ENCODE assay signal across 9 cellular contexts in the genomic region with DNA sequence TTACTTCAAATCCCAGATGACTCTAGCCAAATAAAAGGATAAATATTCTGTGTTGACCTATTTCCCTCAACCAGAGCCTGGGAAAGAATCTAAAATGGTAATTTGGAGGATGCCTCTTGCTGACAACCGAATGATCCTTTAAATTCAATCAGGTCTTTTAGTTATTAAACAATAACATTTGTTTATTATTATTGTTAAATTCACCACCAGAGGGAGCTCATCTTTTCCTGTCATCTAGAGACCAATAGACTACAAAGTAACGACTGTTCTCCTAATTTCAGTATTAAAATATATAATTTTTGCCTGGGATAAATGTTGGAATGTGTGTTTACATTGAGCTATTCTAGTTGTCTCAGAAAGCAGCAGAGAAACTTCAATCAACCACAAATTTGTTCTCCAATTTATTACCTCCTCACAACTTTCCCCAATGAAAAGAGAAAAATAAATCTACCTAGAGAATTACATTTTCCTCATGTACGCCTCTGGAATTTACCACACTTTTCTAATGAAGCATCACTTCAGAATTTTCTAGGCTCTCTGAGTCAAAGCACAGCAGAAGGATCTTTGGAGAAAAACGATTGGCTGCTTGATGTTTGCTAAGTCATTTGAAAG.
A peak's percentile ranks its signal among the peaks of the same experiment; 100 is the strongest.
DNase-seq lines count a peak whose midpoint lies in the region; ATAC-seq and TF ChIP-seq lines count a peak whose summit lies in the region.
"Had no signal": no experiment of that assay in that cellular context is flagged by ENCODE, and none has a peak within 500 bp of the region (broad histone marks: within the 10 kb centered on the region; RNA-seq: fewer than 3 reads in every experiment).

No MANE protein-coding gene starts in this region.

- H3K4me1 Mint-ChIP-seq in activated naive CD8-positive, alpha-beta T cell treated with anti-CD3 and anti-CD28 coated beads, Interleukin-2, amount 50 U/mL, for 24 hours, result no peaks in the 10 kb centered on the region

- no peak overlapping the region for H3K4me3 Mint-ChIP-seq in activated naive CD8-positive, alpha-beta T cell treated with anti-CD3 and anti-CD28 coated beads, Interleukin-2, amount 50 U/mL, for 24 hours

- ATAC-seq in activated naive CD8-positive, alpha-beta T cell treated with anti-CD3 and anti-CD28 coated beads, Interleukin-2, amount 50 U/mL, for 24 hours, result no peak
- no peak for ATAC-seq in HG03108 (IDR thresholded peaks at IDR 0.05; ENCODE audit: unreplicated experiment)

- TF ChIP-seq CTCF in HFF-Myc (IDR thresholded peaks at IDR 0.05; ENCODE audit: low read depth, low read length, missing control alignments), result peak; percentile 13

- no peaks in the 10 kb centered on the region for H3K27me3 Mint-ChIP-seq in activated naive CD8-positive, alpha-beta T cell treated with anti-CD3 and anti-CD28 coated beads, Interleukin-2, amount 50 U/mL, for 24 hours

- no peak overlapping the region for H3K27ac Mint-ChIP-seq in activated naive CD8-positive, alpha-beta T cell treated with anti-CD3 and anti-CD28 coated beads, Interleukin-2, amount 50 U/mL, for 24 hours

- H3K36me3 Mint-ChIP-seq in activated naive CD8-positive, alpha-beta T cell treated with anti-CD3 and anti-CD28 coated beads, Interleukin-2, amount 50 U/mL, for 24 hours (ENCODE audit: low read depth), result no peaks in the 10 kb centered on the region

- no peaks in the 10 kb centered on the region for H3K9me3 Mint-ChIP-seq in activated naive CD8-positive, alpha-beta T cell treated with anti-CD3 and anti-CD28 coated beads, Interleukin-2, amount 50 U/mL, for 24 hours

- DNase-seq in AML-193 (lab: John Stamatoyannopoulos, UW) (peak; percentile 23 to 32), HFF-Myc (ENCODE audit: extremely low read depth, low read depth) (no peak), RKO (ENCODE audit: low spot score) (peak; percentile 32), foreskin melanocyte (peak; percentile 34), COLO668 (lab: John Stamatoyannopoulos, UW; ENCODE audit: unreplicated experiment) (no peak)
- no peak for DNase-seq in activated T-cell treated with anti-CD3 and anti-CD28 coated beads, Interleukin-2, amount 50 U/mL, for 1 hour
- no peak for DNase-seq in activated naive CD8-positive, alpha-beta T cell treated with anti-CD3 and anti-CD28 coated beads, Interleukin-2, amount 50 U/mL, for 24 hours
- DNase-seq: MV-4-11 had no signal

- H3K4me3 ChIP-seq in HFF-Myc (replicated peaks; ENCODE audit: low read depth, low read length), result no peak overlapping the region

Comparison
In these comparisons a context has a peak if more than half of its experiments do, and no peak if none do; other contexts are left out.
1. DNase-seq: peak in AML-193 (2 of 2), RKO (single experiment) and foreskin melanocyte (single experiment); none in HFF-Myc (single experiment), COLO668 (single experiment), activated T-cell treated with anti-CD3 and anti-CD28 coated beads, Interleukin-2, amount 50 U/mL, for 1 hour (single experiment) and activated naive CD8-positive, alpha-beta T cell treated with anti-CD3 and anti-CD28 coated beads, Interleukin-2, amount 50 U/mL, for 24 hours (single experiment).